Comparison of ENCODE assay signal across 1 cellular context in the genomic region with DNA sequence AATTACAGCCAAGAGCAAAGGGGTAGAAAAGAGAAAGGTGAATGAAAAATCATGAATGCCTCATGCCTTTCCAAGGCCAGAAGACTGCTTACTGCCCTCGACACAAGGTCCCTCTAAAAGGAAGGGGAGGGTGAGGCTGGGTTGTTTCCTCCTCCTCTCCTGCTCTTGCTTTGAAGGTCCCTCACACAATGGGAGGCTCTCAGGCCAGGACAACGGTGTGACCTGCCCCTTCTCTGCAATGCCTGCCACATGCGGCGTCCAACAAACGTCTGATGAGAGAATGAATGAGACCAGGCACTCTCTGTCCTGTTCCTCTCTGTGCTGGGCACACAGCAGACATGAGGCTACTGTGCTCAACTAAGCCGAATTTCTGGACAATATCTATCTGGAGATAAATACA.
TF ChIP-seq lines count a peak whose summit lies in the region.

No MANE protein-coding gene starts in this region.

TF ChIP-seq in neural cell, 6 proteins besides CTCF, POLR2A, EP300 and RAD21 (continued from another document):
- TF ChIP-seq, protein P1, sequence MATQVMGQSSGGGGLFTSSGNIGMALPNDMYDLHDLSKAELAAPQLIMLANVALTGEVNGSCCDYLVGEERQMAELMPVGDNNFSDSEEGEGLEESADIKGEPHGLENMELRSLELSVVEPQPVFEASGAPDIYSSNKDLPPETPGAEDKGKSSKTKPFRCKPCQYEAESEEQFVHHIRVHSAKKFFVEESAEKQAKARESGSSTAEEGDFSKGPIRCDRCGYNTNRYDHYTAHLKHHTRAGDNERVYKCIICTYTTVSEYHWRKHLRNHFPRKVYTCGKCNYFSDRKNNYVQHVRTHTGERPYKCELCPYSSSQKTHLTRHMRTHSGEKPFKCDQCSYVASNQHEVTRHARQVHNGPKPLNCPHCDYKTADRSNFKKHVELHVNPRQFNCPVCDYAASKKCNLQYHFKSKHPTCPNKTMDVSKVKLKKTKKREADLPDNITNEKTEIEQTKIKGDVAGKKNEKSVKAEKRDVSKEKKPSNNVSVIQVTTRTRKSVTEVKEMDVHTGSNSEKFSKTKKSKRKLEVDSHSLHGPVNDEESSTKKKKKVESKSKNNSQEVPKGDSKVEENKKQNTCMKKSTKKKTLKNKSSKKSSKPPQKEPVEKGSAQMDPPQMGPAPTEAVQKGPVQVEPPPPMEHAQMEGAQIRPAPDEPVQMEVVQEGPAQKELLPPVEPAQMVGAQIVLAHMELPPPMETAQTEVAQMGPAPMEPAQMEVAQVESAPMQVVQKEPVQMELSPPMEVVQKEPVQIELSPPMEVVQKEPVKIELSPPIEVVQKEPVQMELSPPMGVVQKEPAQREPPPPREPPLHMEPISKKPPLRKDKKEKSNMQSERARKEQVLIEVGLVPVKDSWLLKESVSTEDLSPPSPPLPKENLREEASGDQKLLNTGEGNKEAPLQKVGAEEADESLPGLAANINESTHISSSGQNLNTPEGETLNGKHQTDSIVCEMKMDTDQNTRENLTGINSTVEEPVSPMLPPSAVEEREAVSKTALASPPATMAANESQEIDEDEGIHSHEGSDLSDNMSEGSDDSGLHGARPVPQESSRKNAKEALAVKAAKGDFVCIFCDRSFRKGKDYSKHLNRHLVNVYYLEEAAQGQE (IDR thresholded peaks at IDR 0.05; ENCODE audit: borderline replicate concordance) = no peak
